In the genomic region with DNA sequence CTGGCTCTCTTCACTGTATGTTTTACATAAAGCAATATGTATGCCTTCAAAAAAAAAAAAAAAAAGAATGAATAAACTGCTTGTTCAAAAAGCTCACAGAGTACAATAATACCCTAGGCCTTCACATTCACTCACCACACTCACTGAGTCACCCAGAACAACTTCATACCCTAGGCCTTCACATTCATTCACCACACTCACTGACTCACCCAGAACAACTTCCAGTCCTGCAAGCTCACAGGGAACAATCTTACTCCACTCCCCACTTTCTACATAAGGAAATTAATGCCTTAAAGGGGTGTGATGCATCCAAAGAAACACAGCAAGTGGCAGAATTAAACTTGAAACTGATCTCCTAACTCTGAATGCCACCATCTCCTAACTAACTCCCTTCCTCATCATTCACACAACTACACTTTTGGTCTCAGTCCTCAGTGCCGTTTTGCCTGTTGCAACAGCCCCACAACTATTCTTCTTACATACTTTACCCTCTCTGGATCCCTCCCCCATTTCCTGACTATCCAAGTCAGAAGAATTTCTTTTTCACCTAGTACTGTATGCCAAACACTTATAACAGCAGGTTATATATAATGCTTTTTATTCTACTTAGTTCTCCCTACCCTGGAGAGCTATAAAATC, we compare ENCODE assay signal across 8 cellular contexts. TPM values are rescaled to one million over a fixed set of nuclear protein-coding genes. Genes with fewer than 3 reads are reported as not detected.
DNase-seq lines count a peak whose midpoint lies in the region; ATAC-seq and TF ChIP-seq lines count a peak whose summit lies in the region.
"Had no signal": no experiment of that assay in that cellular context is flagged by ENCODE, and none has a peak within 500 bp of the region (broad histone marks: within the 10 kb centered on the region; RNA-seq: fewer than 3 reads in every experiment).

No MANE protein-coding gene starts in this region.

- TF ChIP-seq CTCF in Panc1 (IDR thresholded peaks at IDR 0.05) = no peak

- no peak overlapping the region for H3K27ac ChIP-seq in Panc1 (ENCODE audit: low read length)

- H3K9me3 ChIP-seq in Panc1 (ENCODE audit: control insufficient read depth, insufficient read depth, low read depth, low read length) = no peaks in the 10 kb centered on the region

- in situ Hi-C loops in Panc1 (cut with HindIII; ENCODE audit: low pct_unique_long_range_greater_than_20kb, low sequenced_read_pairs) = no loop called here

- DNase-seq in H4 (ENCODE audit: low spot score) (peak; percentile 54), Panc1 (ENCODE audit: low read depth, low spot score) (peak; percentile 84), pulmonary artery endothelial cell (ENCODE audit: low read depth, low spot score) (peak; percentile 61), DMS79 treated with DMSO at 0.1 percent for 48 hours (lab: John Stamatoyannopoulos, UW) (no peak), NCI-H1694 (lab: John Stamatoyannopoulos, UW) (no peak)
- DNase-seq: stimulated activated CD4-positive, alpha-beta T cell treated with anti-CD3 and anti-CD28 coated beads, Interleukin-2, amount 100 ng/mL, for 24 hours had no signal

- ATAC-seq in Panc1 (peak; percentile 68), esophagus mucosa (peak; percentile 98), GM21447 (IDR thresholded peaks at IDR 0.05; ENCODE audit: unreplicated experiment) (no peak)

- no TSS peak for BruUV-seq in Panc1 (replicated peaks; lab: Mats Ljungman, UMichigan)

- H3K4me1 ChIP-seq in Panc1 (ENCODE audit: control insufficient read depth, insufficient read depth, low read length) = peaks cover 8% of the 10 kb centered on the region; the same call in 1 of the 2 replicates

- H3K27me3 ChIP-seq in Panc1 (ENCODE audit: control insufficient read depth, insufficient read depth, low read length) = no peaks in the 10 kb centered on the region

- no peaks in the 10 kb centered on the region for H3K36me3 ChIP-seq in Panc1 (ENCODE audit: control insufficient read depth, insufficient read depth, low read length)

- CTCF ChIA-PET in Panc1 (lab: Charles Lee) = interaction anchor here (0.6 kb wide), 1 partner anchor 426 kb away, joined by 4 read pairs; no protein-coding TSS in a partner anchor

- intact Hi-C loops in Panc1 (cut with micrococcal nuclease; ENCODE audit: unreplicated experiment) = no loop called here

- POLR2A ChIA-PET in Panc1 (lab: Charles Lee) = interaction anchor here (0.6 kb wide), 1 partner anchor 794 kb away, joined by 3 read pairs; no protein-coding TSS in a partner anchor

- no peak overlapping the region for H3K4me3 ChIP-seq in Panc1 (ENCODE audit: low read depth in 2 of 2, low read length in 2 of 2)

RNA-seq across cellular contexts. Expression of a gene that starts 34.2 kb away (rescaled TPM):
- 3.1 and 4.4 TPM in 2 replicates for total RNA-seq in H4 (2014; rRNA removed; shearing (Covaris generic))
- total RNA-seq in Panc1 (2021; ENCODE audit: unreplicated experiment) (20.6 TPM), esophagus mucosa (34.8 TPM), pulmonary artery endothelial cell (15.4 and 28.7 TPM in 2 replicates)
- 10.3 TPM for polyA plus RNA-seq in Panc1 (2012; ENCODE audit: insufficient read length)

Comparison
In these comparisons a context has a peak if more than half of its experiments do, and no peak if none do; other contexts are left out.
1. DNase-seq: peak in H4 (single experiment), Panc1 (single experiment) and pulmonary artery endothelial cell (single experiment); none in DMS79 treated with DMSO at 0.1 percent for 48 hours (single experiment) and NCI-H1694 (single experiment).